19 cellular contexts compared by ENCODE assay signal in the genomic region with DNA sequence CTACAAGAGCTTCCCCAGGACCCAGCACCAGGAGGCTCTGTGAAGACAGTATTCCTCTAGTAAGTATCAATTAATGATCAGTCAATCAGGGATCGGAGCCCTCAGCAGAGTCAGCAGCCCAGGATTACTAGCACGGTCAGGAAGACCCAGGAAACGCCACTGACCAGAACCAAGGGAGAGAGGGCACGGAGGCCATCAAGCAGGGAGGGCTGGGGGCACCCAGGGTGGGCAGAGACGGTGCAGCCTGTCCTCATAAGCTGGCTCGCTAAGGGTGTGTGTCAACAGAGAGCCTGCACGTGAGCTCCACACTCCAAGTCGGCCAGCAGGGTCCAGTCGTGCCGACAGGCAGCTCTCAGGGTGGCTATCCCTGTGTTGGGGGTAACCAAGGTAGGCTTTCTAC. TPM values are rescaled to one million over a fixed set of nuclear protein-coding genes. Genes with fewer than 3 reads are reported as not detected.
DNase-seq lines count a peak whose midpoint lies in the region; ATAC-seq and TF ChIP-seq lines count a peak whose summit lies in the region.
"Had no signal": no experiment of that assay in that cellular context is flagged by ENCODE, and none has a peak within 500 bp of the region (broad histone marks: within the 10 kb centered on the region; RNA-seq: fewer than 3 reads in every experiment).

No MANE protein-coding gene starts in this region.

- H3K4me3 ChIP-seq in BLaER1 (no peak overlapping the region), right cardiac atrium (ENCODE audit: low read length) (no peak overlapping the region)
- H3K4me3 ChIP-seq: SK-N-MC had no signal

- H3K56ac ChIP-seq in H9 (ENCODE audit: insufficient read length, low read depth, low read length) = no peak overlapping the region

- H3K4me1 ChIP-seq in BLaER1 (peaks cover 69% of the 10 kb centered on the region), H9 (ENCODE audit: insufficient read depth, low read length) (peaks cover 7% of the 10 kb centered on the region; the same call in 1 of the 2 replicates), right cardiac atrium (ENCODE audit: control insufficient read depth, insufficient read depth, low read length) (no peaks in the 10 kb centered on the region)

- peaks cover 43 to 49% of the 10 kb centered on the region in 2 experiments for H3K4me1 Mint-ChIP-seq in H9
- peaks cover 33% of the 10 kb centered on the region for H3K4me1 Mint-ChIP-seq in progenitor cell of endocrine pancreas (ENCODE audit: low read depth)

- H3K27me3 Mint-ChIP-seq in H9 (ENCODE audit: low read depth) (no peaks in the 10 kb centered on the region), progenitor cell of endocrine pancreas (no peaks in the 10 kb centered on the region)

- H3K27me3 ChIP-seq in BLaER1 = no peaks in the 10 kb centered on the region
- H3K27me3 ChIP-seq in H9 (ENCODE audit: insufficient read depth, low read length) = no peaks in the 10 kb centered on the region
- H3K27me3 ChIP-seq in right cardiac atrium (ENCODE audit: control insufficient read depth, insufficient read depth) = no peaks in the 10 kb centered on the region

- ATAC-seq in right cardiac atrium = no peak

- no peak overlapping the region for H2BK120ac ChIP-seq in H9 (ENCODE audit: low read depth, low read length, poor library complexity, severe bottlenecking)

- H3K14ac ChIP-seq in H9 (ENCODE audit: insufficient read depth, low read length) = peak overlapping the region; percentile 17; the same call in 1 of the 2 replicates

- peaks cover 20% of the 10 kb centered on the region; the same call in 1 of the 2 replicates for H3K79me2 ChIP-seq in H9 (ENCODE audit: insufficient read depth, low read length)

- peak overlapping the region in 2 of 3 experiments; percentile 40 to 90; a peak in 3 of 7 replicates for H3K27ac Mint-ChIP-seq in H9
- peak overlapping the region; percentile 45 for H3K27ac Mint-ChIP-seq in progenitor cell of endocrine pancreas
- H3K27ac Mint-ChIP-seq: CD4-positive, alpha-beta memory T cell had no signal

- H3K27ac ChIP-seq in BLaER1 (peak overlapping the region; percentile 13; the same call in 1 of the 2 replicates), H9 (ENCODE audit: insufficient read length, low read depth, low read length) (no peak overlapping the region), right cardiac atrium (ENCODE audit: low read length) (no peak overlapping the region)
- H3K27ac ChIP-seq: SK-N-MC had no signal

- no peak for DNase-seq in H9
- peak; percentile 6 to 29 (median 24) for DNase-seq in right cardiac atrium
- no peak for DNase-seq in progenitor cell of endocrine pancreas (ENCODE audit: low spot score, unreplicated experiment)
- DNase-seq in GF-D8 (lab: John Stamatoyannopoulos, UW) = no peak
- no peak for DNase-seq in stimulated activated CD4-positive, alpha-beta T cell treated with anti-CD3 and anti-CD28 coated beads, Interleukin-12 subunit alpha, Interleukin-12 subunit beta, amount 100 ng/mL, for 4 hours
- DNase-seq in GOT3 (lab: John Stamatoyannopoulos, UW) = no peak
- DNase-seq: CD4-positive, alpha-beta memory T cell; DMS153; Kasumi-1; NCI-H1694 treated with DMSO at 0.1 percent for 48 hours; NCI-H2081 treated with DMSO at 0.1 percent for 48 hours; NCI-H2171 treated with DMSO at 0.1 percent for 48 hours; NCI-H524 treated with DMSO at 0.1 percent for 48 hours; NCI-H82; OCI-M1; SHP77 treated with DMSO at 0.1 percent for 48 hours; SW 1271 had no signal

- intact Hi-C loops in right cardiac atrium (cut with DNase I) = no loop called here

- no peak overlapping the region for H3T11ph ChIP-seq in H9 (ENCODE audit: low read length)

- H3K4ac ChIP-seq in H9 (ENCODE audit: low read depth, low read length) = no peak overlapping the region

- H4K91ac ChIP-seq in H9 (ENCODE audit: insufficient read length, low read depth, low read length) = no peak overlapping the region

- no peak overlapping the region for H3K9ac ChIP-seq in BLaER1
- no peak overlapping the region for H3K9ac ChIP-seq in H9 (ENCODE audit: extremely low read depth, insufficient read length, low read length)

- no peak overlapping the region for H2AFZ ChIP-seq in H9 (ENCODE audit: low read length)

- H3K18ac ChIP-seq in H9 (ENCODE audit: insufficient read length, low read depth, low read length) = peak overlapping the region; percentile 7

- H2BK12ac ChIP-seq in H9 (ENCODE audit: insufficient read length, low read depth, low read length) = no peak overlapping the region

- H3K36me3 Mint-ChIP-seq in H9 (ENCODE audit: insufficient read depth in 1 of 3, low read depth in 3 of 3) (peaks cover 0 to 8% (median 6%) of the 10 kb centered on the region in 3 experiments; a peak in 5 of 7 replicates), progenitor cell of endocrine pancreas (ENCODE audit: insufficient read depth) (peaks cover 13% of the 10 kb centered on the region)

- H2BK5ac ChIP-seq in H9 (ENCODE audit: insufficient read length, low read length) = no peak overlapping the region

- no peaks in the 10 kb centered on the region for H3K23me2 ChIP-seq in H9 (ENCODE audit: insufficient read length, low read depth, low read length, poor library complexity, severe bottlenecking)

- no peak overlapping the region for H4K8ac ChIP-seq in H9 (replicated peaks; ENCODE audit: insufficient read length, low read depth, low read length)

- H2BK20ac ChIP-seq in H9 (ENCODE audit: low read depth, low read length, poor library complexity, severe bottlenecking) = no peak overlapping the region

- no CpG with 5 or more reads among the region's 10 CpGs for WGBS in H9 (ENCODE audit: extremely low coverage, insufficient read length, low lambda C conversion rate)
- 87% methylated on average over 10 of the region's 10 CpGs for WGBS in right cardiac atrium

- no peak overlapping the region for H4K5ac ChIP-seq in H9 (ENCODE audit: insufficient read length, low read depth, low read length)

- peaks cover 3% of the 10 kb centered on the region; the same call in 1 of the 2 replicates for H3K36me3 ChIP-seq in BLaER1

- H3K23ac ChIP-seq in H9 (ENCODE audit: insufficient read length, low read depth, low read length) = no peak overlapping the region

- H4K20me1 ChIP-seq in BLaER1 (peaks cover 55% of the 10 kb centered on the region), H9 (ENCODE audit: control insufficient read depth, insufficient read depth, insufficient read length) (no peaks in the 10 kb centered on the region)

- H3K9me3 Mint-ChIP-seq in H9 (peaks cover 6 to 10% of the 10 kb centered on the region in 2 experiments; a peak in 4 of 5 replicates), progenitor cell of endocrine pancreas (ENCODE audit: low read depth) (peaks cover 18% of the 10 kb centered on the region)

- H3K4me2 ChIP-seq in BLaER1 (peak overlapping the region; percentile 94), H9 (ENCODE audit: insufficient read depth, insufficient read length, low read length) (no peak overlapping the region)

- H3K4me3 Mint-ChIP-seq in H9 (no peak overlapping the region), progenitor cell of endocrine pancreas (ENCODE audit: low read depth) (no peak overlapping the region)
- H3K4me3 Mint-ChIP-seq: CD4-positive, alpha-beta memory T cell had no signal

- H3K9me3 ChIP-seq in BLaER1 (peaks cover 20% of the 10 kb centered on the region), H9 (ENCODE audit: control insufficient read depth, low read depth, low read length) (no peaks in the 10 kb centered on the region), right cardiac atrium (ENCODE audit: control insufficient read depth, low read length) (no peaks in the 10 kb centered on the region)

- H3K79me1 ChIP-seq in H9 (ENCODE audit: insufficient read depth, low read depth, low read length, poor library complexity, severe bottlenecking) = peaks cover 19% of the 10 kb centered on the region

- TF ChIP-seq CTCF in H9 (conservative IDR thresholded peaks at IDR 0.05) = no peak
- TF ChIP-seq CTCF in progenitor cell of endocrine pancreas (IDR thresholded peaks at IDR 0.05; ENCODE audit: unreplicated experiment) = no peak

- H2AK5ac ChIP-seq in H9 (ENCODE audit: insufficient read length, low read length) = no peak overlapping the region

- no peak overlapping the region for H2BK15ac ChIP-seq in H9 (ENCODE audit: low read depth, low read length)

RNA-seq across cellular contexts. Expression of gene VAV2, which starts 29.0 kb away (rescaled TPM):
- 58.7 and 58.9 TPM in 2 replicates for total RNA-seq in H9 (2021)
- total RNA-seq in right cardiac atrium = 10 to 100 TPM in 1 of 4 donors, 1 to 10 TPM in 3; 6.3 to 11.4 (median 8.2) TPM
- polyA plus RNA-seq in right cardiac atrium = 4.7 TPM
- total RNA-seq in progenitor cell of endocrine pancreas = 80.6 and 82.8 TPM in 2 replicates

Comparison
In these comparisons a context has a peak if more than half of its experiments do, and no peak if none do; other contexts are left out.
1. DNase-seq: peak in right cardiac atrium (3 of 3); none in H9 (single experiment), progenitor cell of endocrine pancreas (single experiment), GF-D8 (single experiment), stimulated activated CD4-positive, alpha-beta T cell treated with anti-CD3 and anti-CD28 coated beads, Interleukin-12 subunit alpha, Interleukin-12 subunit beta, amount 100 ng/mL, for 4 hours (single experiment) and GOT3 (single experiment).